Comparison of ENCODE assay signal across 8 cellular contexts in the genomic region with DNA sequence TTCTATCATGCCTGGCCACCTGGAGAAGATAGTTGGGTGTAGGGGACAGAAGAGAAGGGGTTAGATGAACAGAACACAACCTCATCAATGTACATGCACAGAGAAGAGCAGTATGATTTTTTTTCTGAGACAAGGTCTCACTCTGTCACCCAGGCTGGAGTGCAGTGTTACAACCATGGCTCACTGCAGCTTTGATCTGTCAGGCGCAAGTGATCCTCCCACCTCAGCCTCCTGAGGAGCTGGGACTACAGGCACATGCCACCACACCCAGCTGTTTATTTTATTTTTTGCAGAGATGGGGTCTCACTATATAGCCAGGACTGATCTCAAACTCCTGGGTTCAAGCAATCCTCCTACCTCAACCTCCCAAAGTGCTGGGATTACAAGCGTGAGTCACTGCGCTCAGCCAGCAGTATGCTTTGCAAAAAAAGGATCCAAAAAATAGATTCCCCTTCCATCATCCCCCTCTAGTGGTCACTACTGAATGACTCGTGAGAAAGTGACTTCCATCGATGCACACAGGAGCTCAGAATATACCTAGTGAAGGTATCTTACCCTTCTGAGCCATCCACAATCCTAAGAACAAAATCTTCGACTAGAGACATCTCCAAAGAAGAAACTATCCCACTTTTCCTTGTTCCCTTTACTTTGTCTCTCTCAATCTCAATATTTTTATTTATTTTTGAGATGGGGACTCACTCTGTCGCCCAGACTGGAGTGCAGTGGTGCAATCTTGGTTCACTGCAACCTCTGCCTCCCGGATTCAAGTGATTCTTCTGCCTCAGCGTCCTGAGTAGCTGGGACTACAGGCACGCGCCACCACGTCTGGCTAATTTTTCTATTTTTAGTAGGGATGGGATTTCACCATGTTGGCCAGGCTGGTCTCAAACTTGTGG. TPM values are rescaled to one million over a fixed set of nuclear protein-coding genes. Genes with fewer than 3 reads are reported as not detected.
DNase-seq lines count a peak whose midpoint lies in the region; FAIRE-seq and TF ChIP-seq lines count a peak whose summit lies in the region.

No MANE protein-coding gene starts in this region.

- H3K9me3 ChIP-seq in ascending aorta, result no peaks in the 10 kb centered on the region

- no peaks in the 10 kb centered on the region for H3K36me3 ChIP-seq in ascending aorta

- no peaks in the 10 kb centered on the region for H3K4me1 ChIP-seq in ascending aorta

- peak; percentile 46 for DNase-seq in stimulated activated CD4-positive, alpha-beta T cell treated with anti-CD3 and anti-CD28 coated beads, Interleukin-15, amount 100 ng/mL, for 24 hours
- DNase-seq in stimulated activated CD4-positive, alpha-beta T cell treated with anti-CD3 and anti-CD28 coated beads, Interleukin-12 subunit alpha, Interleukin-12 subunit beta, amount 100 ng/mL, for 4 hours, result no peak
- DNase-seq in HTR-8/SVneo (ENCODE audit: insufficient read length, low spot score), result peak; percentile 66
- DNase-seq in RCC 7860 (ENCODE audit: low spot score), result peak; percentile 66
- peak in 1 of 2 donors; percentile 63 for DNase-seq in ascending aorta (ENCODE audit: low spot score in 2 of 2)
- peak; percentile 79 for DNase-seq in iPS-NIHi7 (ENCODE audit: extremely low spot score)
- peak; percentile 42 for DNase-seq in stimulated activated CD4-positive, alpha-beta T cell treated with anti-CD3 and anti-CD28 coated beads, Interleukin-2, amount 100 ng/mL, for 4 hours (ENCODE audit: low read depth)
- no peak for DNase-seq in UCSD-AML1 (lab: John Stamatoyannopoulos, UW; ENCODE audit: unreplicated experiment)

- no peaks in the 10 kb centered on the region for H3K27me3 ChIP-seq in ascending aorta

- TF ChIP-seq CTCF in ascending aorta (IDR thresholded peaks at IDR 0.05), result peak; percentile 45 to 63 (median 45)

- FAIRE-seq in HTR-8/SVneo (lab: Jason Lieb, UNC), result no peak
- peak; percentile 72 for FAIRE-seq in RCC 7860 (lab: Jason Lieb, UNC)

- no peak overlapping the region for H3K27ac ChIP-seq in ascending aorta

- no peak overlapping the region for H3K4me3 ChIP-seq in ascending aorta

- intact Hi-C loops in ascending aorta (cut with DNase I), result no loop called here

RNA-seq across cellular contexts. Expression of gene ZCWPW1, which starts 21.0 kb away (rescaled TPM):
- not detected for total RNA-seq in ascending aorta

RNA-seq across cellular contexts. Expression of gene MEPCE, which starts 22.1 kb away (rescaled TPM):
- 32.9 TPM for total RNA-seq in ascending aorta

RNA-seq across cellular contexts. Expression of gene PPP1R35, which starts 28.8 kb away (rescaled TPM):
- total RNA-seq in ascending aorta, result 35.2 TPM

RNA-seq across cellular contexts. Expression of gene PILRA, which starts 34.2 kb away (rescaled TPM):
- 25.8 TPM for total RNA-seq in ascending aorta

RNA-seq across cellular contexts. Expression of gene PILRB, which starts 49.6 kb away (rescaled TPM):
- 67.2 TPM for total RNA-seq in ascending aorta

Comparison
In these comparisons a context has a peak if more than half of its experiments do, and no peak if none do; other contexts are left out.
1. DNase-seq: peak in stimulated activated CD4-positive, alpha-beta T cell treated with anti-CD3 and anti-CD28 coated beads, Interleukin-15, amount 100 ng/mL, for 24 hours (single experiment), HTR-8/SVneo (single experiment), RCC 7860 (single experiment), iPS-NIHi7 (single experiment) and stimulated activated CD4-positive, alpha-beta T cell treated with anti-CD3 and anti-CD28 coated beads, Interleukin-2, amount 100 ng/mL, for 4 hours (single experiment); none in stimulated activated CD4-positive, alpha-beta T cell treated with anti-CD3 and anti-CD28 coated beads, Interleukin-12 subunit alpha, Interleukin-12 subunit beta, amount 100 ng/mL, for 4 hours (single experiment) and UCSD-AML1 (single experiment).